Comparison of ENCODE assay signal across 12 cellular contexts in the genomic region with DNA sequence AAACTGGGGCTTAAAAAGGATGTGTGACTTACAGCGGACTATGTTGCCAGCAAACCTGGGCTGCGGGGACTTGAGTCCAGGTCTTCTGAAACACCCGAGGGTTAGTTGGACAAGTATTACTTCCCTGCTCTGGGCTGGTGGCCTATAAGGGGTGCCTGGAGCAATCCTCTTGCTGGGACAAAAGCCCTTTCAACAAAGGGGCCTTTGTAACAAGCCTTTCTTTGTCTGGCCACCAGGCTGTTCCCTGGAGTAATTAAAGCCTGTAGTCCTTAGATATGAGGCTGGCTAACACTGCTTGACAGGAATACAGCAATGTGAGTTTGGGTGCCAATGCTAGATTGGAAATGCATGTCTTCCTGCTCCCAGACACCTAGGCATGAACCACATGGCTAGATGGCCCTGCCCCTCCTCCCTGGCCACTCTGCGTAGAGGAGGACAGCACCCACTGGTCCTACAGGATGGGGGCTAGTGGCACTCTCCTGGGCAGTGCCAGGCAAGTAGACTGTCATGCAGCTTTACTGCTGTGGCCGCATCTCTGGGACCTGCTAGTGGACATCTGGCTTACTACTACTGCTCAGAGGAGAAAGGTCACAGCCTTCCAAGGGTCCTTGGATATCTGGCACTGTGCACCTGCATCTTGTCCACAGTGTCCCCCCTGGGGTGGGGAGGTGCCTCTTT.
DNase-seq lines count a peak whose midpoint lies in the region; TF ChIP-seq lines count a peak whose summit lies in the region.
"Had no signal": no experiment of that assay in that cellular context is flagged by ENCODE, and none has a peak within 500 bp of the region (broad histone marks: within the 10 kb centered on the region; RNA-seq: fewer than 3 reads in every experiment).

No MANE protein-coding gene starts in this region.

- no peak overlapping the region for H3K4me3 Mint-ChIP-seq in progenitor cell of endocrine pancreas (ENCODE audit: low read depth)

- peak; percentile 42 for TF ChIP-seq CTCF in progenitor cell of endocrine pancreas (IDR thresholded peaks at IDR 0.05; ENCODE audit: unreplicated experiment)

- in situ Hi-C loops in HAP-1 (cut with MboI; ENCODE audit: low sequenced_read_pairs): no loop called here

- H3K9me3 Mint-ChIP-seq in progenitor cell of endocrine pancreas (ENCODE audit: low read depth): no peaks in the 10 kb centered on the region

- H3K27me3 Mint-ChIP-seq in progenitor cell of endocrine pancreas: peaks cover 18% of the 10 kb centered on the region

- peak; percentile 81 to 91 for DNase-seq in HAP-1 (ENCODE audit: low spot score in 2 of 2)
- peak; percentile 42 for DNase-seq in SW480 (ENCODE audit: low spot score)
- peak; percentile 90 for DNase-seq in globus pallidus (ENCODE audit: low spot score)
- no peak for DNase-seq in progenitor cell of endocrine pancreas (ENCODE audit: low spot score, unreplicated experiment)
- no peak for DNase-seq in activated CD8-positive, alpha-beta memory T cell treated with anti-CD3 and anti-CD28 coated beads, Interleukin-2, amount 50 U/mL, for 48 hours
- DNase-seq in DMS79 (lab: John Stamatoyannopoulos, UW): no peak
- no peak for DNase-seq in NCI-H446 treated with DMSO at 0.1 percent for 48 hours (lab: John Stamatoyannopoulos, UW)
- no peak for DNase-seq in NCI-H2227 treated with DMSO at 0.1 percent for 48 hours (lab: John Stamatoyannopoulos, UW)
- DNase-seq: activated naive CD4-positive, alpha-beta T cell; GM23248; NCI-H1048 had no signal

- no peaks in the 10 kb centered on the region for H3K9me3 ChIP-seq in HAP-1
- H3K9me3 ChIP-seq: prostate gland had no signal

- H3K27ac Mint-ChIP-seq in progenitor cell of endocrine pancreas: peak overlapping the region; percentile 84

- H3K4me1 Mint-ChIP-seq in progenitor cell of endocrine pancreas (ENCODE audit: low read depth): peaks cover 15% of the 10 kb centered on the region

- H3K27me3 ChIP-seq in HAP-1 (ENCODE audit: low read depth): no peaks in the 10 kb centered on the region

- H3K36me3 Mint-ChIP-seq in progenitor cell of endocrine pancreas (ENCODE audit: insufficient read depth): no peaks in the 10 kb centered on the region

- peaks cover 14% of the 10 kb centered on the region for H3K4me1 ChIP-seq in HAP-1
- H3K4me1 ChIP-seq: prostate gland had no signal

- H3K36me3 ChIP-seq in HAP-1 (replicated peaks): no peaks in the 10 kb centered on the region
- H3K36me3 ChIP-seq: prostate gland had no signal

- no peak overlapping the region for H3K4me3 ChIP-seq in HAP-1
- H3K4me3 ChIP-seq: GM23248, prostate gland had no signal

Comparison
In these comparisons a context has a peak if more than half of its experiments do, and no peak if none do; other contexts are left out.
1. DNase-seq: peak in HAP-1 (2 of 2), SW480 (single experiment) and globus pallidus (single experiment); none in progenitor cell of endocrine pancreas (single experiment), activated CD8-positive, alpha-beta memory T cell treated with anti-CD3 and anti-CD28 coated beads, Interleukin-2, amount 50 U/mL, for 48 hours (single experiment), DMS79 (single experiment), NCI-H446 treated with DMSO at 0.1 percent for 48 hours (single experiment) and NCI-H2227 treated with DMSO at 0.1 percent for 48 hours (single experiment).